In genomic region chr1:183101841-183102276, GRCh38 we compare ENCODE assay signal across 8 cellular contexts.
A peak's percentile ranks its signal among the peaks of the same experiment; 100 is the strongest.
DNase-seq lines count a peak whose midpoint lies in the region; ATAC-seq and TF ChIP-seq lines count a peak whose summit lies in the region.
"Had no signal": no experiment of that assay in that cellular context is flagged by ENCODE, and none has a peak within 500 bp of the region (broad histone marks: within the 10 kb centered on the region; RNA-seq: fewer than 3 reads in every experiment).

No MANE protein-coding gene starts in this region.

- 52 to 65% methylated on average over 3 to 8 of the region's 8 CpGs for WGBS in transverse colon (ENCODE audit: low coverage in 1 of 2), 2 donors

- H3K27ac ChIP-seq in transverse colon = peak overlapping the region; percentile 29 to 55 (median 40)

- TF ChIP-seq CTCF in NB4 (IDR thresholded peaks at IDR 0.05; ENCODE audit: low read depth, low read length) = no peak
- no peak for TF ChIP-seq CTCF in transverse colon (IDR thresholded peaks at IDR 0.05)

- H3K4me1 ChIP-seq in transverse colon = peaks cover 0 to 52% (median 26%) of the 10 kb centered on the region in 4 donors

- peak; percentile 73 for DNase-seq in NB4 (ENCODE audit: low read depth)
- peak; percentile 43 for DNase-seq in left ventricle myocardium superior
- DNase-seq in transverse colon = no peak
- DNase-seq in H7 = no peak
- DNase-seq in activated CD4-positive, alpha-beta T cell treated with anti-CD3 and anti-CD28 coated beads, Interleukin-2, amount 50 U/mL, for 48 hours = no peak
- DNase-seq: NCI-H1417 treated with DMSO at 0.1 percent for 48 hours had no signal

- intact Hi-C loops in left ventricle myocardium superior (cut with micrococcal nuclease) = loop anchor here (10.0 kb wide), 2 partner anchors 77 to 127 kb away; partner anchors contain the start of gene LAMC1
- intact Hi-C loops in transverse colon (cut with DNase I; ENCODE audit: low total_unique reads) = no loop called here

- no peak for TF ChIP-seq POLR2A in NB4 (IDR thresholded peaks at IDR 0.05; ENCODE audit: extremely low read depth, insufficient read length)
- no peak for TF ChIP-seq POLR2A in transverse colon (IDR thresholded peaks at IDR 0.05)

- in situ Hi-C loops in transverse colon (cut with MboI; ENCODE audit: low pct_ligation_motif_present in 1 of 4, low pct_unique_long_range_greater_than_20kb in 1 of 4, low sequenced_read_pairs in 3 of 4) = no loop called here

- H3K36me3 ChIP-seq in transverse colon (no peaks in the 10 kb centered on the region), H7 (replicated peaks; ENCODE audit: control insufficient read depth, insufficient read depth, low read length) (no peaks in the 10 kb centered on the region; the same call in none of the 2 replicates)

- TF ChIP-seq EP300 in transverse colon (IDR thresholded peaks at IDR 0.05; ENCODE audit: low read depth) = no peak

- ATAC-seq in GM21528 (IDR thresholded peaks at IDR 0.05; ENCODE audit: low FRiP score, unreplicated experiment) (peak; percentile 64), left ventricle myocardium superior (peak; percentile 51), GM19035 (IDR thresholded peaks at IDR 0.05; ENCODE audit: unreplicated experiment) (no peak)

- no peaks in the 10 kb centered on the region for H3K9me3 ChIP-seq in transverse colon

- H3K27me3 ChIP-seq in transverse colon = no peaks in the 10 kb centered on the region
- H3K27me3 ChIP-seq in H7 (ENCODE audit: control insufficient read depth, insufficient read depth, low read length) = no peaks in the 10 kb centered on the region

- H3K4me3 ChIP-seq in NB4 (ENCODE audit: low read depth, low read length) (peak overlapping the region; percentile 22), transverse colon (no peak overlapping the region), H7 (ENCODE audit: insufficient read depth, low read depth, low read length) (no peak overlapping the region)

Comparison
In these comparisons a context has a peak if more than half of its experiments do, and no peak if none do; other contexts are left out.
1. DNase-seq: peak in NB4 (single experiment) and left ventricle myocardium superior (single experiment); none in transverse colon (single experiment), H7 (single experiment) and activated CD4-positive, alpha-beta T cell treated with anti-CD3 and anti-CD28 coated beads, Interleukin-2, amount 50 U/mL, for 48 hours (0 of 2).